15 cellular contexts compared by ENCODE assay signal in the genomic region with DNA sequence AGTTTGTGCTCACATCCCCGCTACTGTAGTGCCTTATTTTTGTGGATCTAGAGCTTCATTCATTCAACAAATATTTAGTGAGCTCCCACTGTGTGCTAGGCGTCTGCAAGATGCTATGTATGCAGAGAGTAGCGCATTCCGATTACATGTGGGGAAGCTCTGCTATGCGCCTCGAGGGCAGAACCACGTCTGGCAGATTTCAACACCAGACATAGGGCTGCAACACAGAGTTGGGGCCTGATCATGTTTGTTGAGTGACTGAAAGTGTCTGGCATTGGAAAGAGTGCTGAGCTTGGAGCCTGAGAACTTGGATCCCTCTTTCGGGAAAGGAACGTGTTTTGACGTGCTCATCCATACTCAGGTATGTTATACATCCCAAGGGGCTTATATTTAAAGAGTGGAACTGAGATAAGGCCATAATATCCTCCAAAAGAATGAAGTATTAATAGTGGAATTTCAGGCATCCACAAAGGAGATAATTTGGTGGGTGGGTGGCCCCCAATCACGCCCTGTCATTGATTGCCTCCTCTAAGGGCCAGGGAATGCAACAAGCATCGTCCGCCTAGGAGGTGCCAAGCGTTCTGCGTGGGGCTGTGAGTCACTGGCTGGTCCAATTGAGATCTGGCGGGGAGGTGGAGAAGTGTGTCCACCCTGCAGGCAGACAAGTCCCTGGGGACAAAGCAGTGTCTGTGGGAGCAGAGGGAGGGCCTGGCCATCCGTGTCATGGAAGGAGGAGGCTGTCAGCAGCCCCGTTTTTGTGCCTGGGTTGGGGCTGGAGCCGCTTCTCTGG.
A peak's percentile ranks its signal among the peaks of the same experiment; 100 is the strongest.
DNase-seq lines count a peak whose midpoint lies in the region; ATAC-seq and TF ChIP-seq lines count a peak whose summit lies in the region.
"Had no signal": no experiment of that assay in that cellular context is flagged by ENCODE, and none has a peak within 500 bp of the region (broad histone marks: within the 10 kb centered on the region; RNA-seq: fewer than 3 reads in every experiment).

No MANE protein-coding gene starts in this region.

- in situ Hi-C loops in mammary epithelial cell (cut with MboI; ENCODE audit: low sequenced_read_pairs in 2 of 2): no loop called here

- dilution Hi-C loops in mammary epithelial cell (cut with HindIII; ENCODE audit: low sequenced_read_pairs): loop anchor here (5.0 kb wide), 2 partner anchors 72 to 107 kb away; no protein-coding TSS in a partner anchor

- H3K27ac ChIP-seq in mammary epithelial cell (ENCODE audit: insufficient read depth, low read depth, low read length): no peak overlapping the region
- H3K27ac ChIP-seq in mesodermal cell (ENCODE audit: low read depth, low read length, severe bottlenecking): peak overlapping the region; percentile 33
- no peak overlapping the region for H3K27ac ChIP-seq in body of pancreas
- H3K27ac ChIP-seq: ovary had no signal

- TF ChIP-seq CTCF in AG09309 (IDR thresholded peaks at IDR 0.05; ENCODE audit: control insufficient read depth, insufficient read depth, low read depth, low read length, missing control alignments): no peak
- no peak for TF ChIP-seq CTCF in HFFc6 (IDR thresholded peaks at IDR 0.05)
- TF ChIP-seq CTCF in mammary epithelial cell (conservative IDR thresholded peaks at IDR 0.05 in 1 of 2, IDR thresholded peaks at IDR 0.05 in 1 of 2; ENCODE audit: extremely low read depth in 1 of 2, insufficient read depth in 1 of 2, low read depth in 1 of 2, low read length in 2 of 2): no peak
- TF ChIP-seq CTCF in body of pancreas (IDR thresholded peaks at IDR 0.05): no peak

- no peak overlapping the region for H3K4me3 ChIP-seq in AG09309 (ENCODE audit: control insufficient read depth, low read depth, low read length)
- H3K4me3 ChIP-seq in mammary epithelial cell (replicated peaks in 1 of 3; ENCODE audit: insufficient read depth in 1 of 3, low read depth in 2 of 3, low read length in 3 of 3): no peak overlapping the region
- H3K4me3 ChIP-seq in mesodermal cell (ENCODE audit: extremely low read depth, insufficient read depth, low read length, poor library complexity, severe bottlenecking): no peak overlapping the region
- H3K4me3 ChIP-seq in body of pancreas: no peak overlapping the region
- H3K4me3 ChIP-seq: ovary had no signal

- H3K4me1 Mint-ChIP-seq in HFFc6 (ENCODE audit: low read depth): peaks cover 25% of the 10 kb centered on the region
- H3K4me1 Mint-ChIP-seq: activated naive CD8-positive, alpha-beta T cell treated with anti-CD3 and anti-CD28 coated beads for 36 hours had no signal

- no peak for TF ChIP-seq POLR2A in body of pancreas (IDR thresholded peaks at IDR 0.05)

- CTCF ChIA-PET in mammary epithelial cell (lab: Charles Lee; ENCODE audit: low non-redundant PET): no interaction called here

- H2AFZ ChIP-seq in mammary epithelial cell (ENCODE audit: low read depth, low read length): no peak overlapping the region

- H3K27me3 Mint-ChIP-seq in HFFc6 (ENCODE audit: insufficient read depth): peaks cover 34% of the 10 kb centered on the region

- ATAC-seq in body of pancreas (no peak), HG02759 (IDR thresholded peaks at IDR 0.05; ENCODE audit: unreplicated experiment) (no peak)
- ATAC-seq: esophagus mucosa had no signal

- peak; percentile 87 for DNase-seq in AG09309 (ENCODE audit: low read depth)
- DNase-seq in HFFc6: peak; percentile 87
- DNase-seq in mammary epithelial cell: peak; percentile 39
- no peak for DNase-seq in NK-92 (lab: John Stamatoyannopoulos, UW; ENCODE audit: unreplicated experiment)
- no peak for DNase-seq in body of pancreas
- no peak for DNase-seq in activated T-cell treated with anti-CD3 and anti-CD28 coated beads for 4 hours
- DNase-seq: activated CD8-positive, alpha-beta memory T cell treated with anti-CD3 and anti-CD28 coated beads, Interleukin-2, amount 50 U/mL, for 4 hours; activated naive CD8-positive, alpha-beta T cell treated with anti-CD3 and anti-CD28 coated beads for 36 hours; AML-193; cortex of kidney; NCI-H1092; ovary had no signal

- no peaks in the 10 kb centered on the region for H3K36me3 Mint-ChIP-seq in HFFc6 (ENCODE audit: low read depth)
- H3K36me3 Mint-ChIP-seq: activated naive CD8-positive, alpha-beta T cell treated with anti-CD3 and anti-CD28 coated beads for 36 hours had no signal

- BruUV-seq in mammary epithelial cell (replicated peaks; lab: Mats Ljungman, UMichigan): no TSS peak

- H4K20me1 ChIP-seq in mammary epithelial cell (ENCODE audit: insufficient read depth, low read length): no peaks in the 10 kb centered on the region

- WGBS in mammary epithelial cell (ENCODE audit: low coverage, missing lambda C conversion rate): 19% methylated on average over 15 of the region's 19 CpGs
- 72 to 75% methylated on average over 12 to 15 of the region's 19 CpGs for whole genome bisulfite sequencing in mesodermal cell (ENCODE audit: insufficient coverage in 2 of 2), 2 experiments
- WGBS in body of pancreas, 2 donors: 73 to 80% methylated on average over 18 to 19 of the region's 19 CpGs

- H3K9ac ChIP-seq in mammary epithelial cell (ENCODE audit: insufficient read depth, low read length): no peak overlapping the region

- H3K79me2 ChIP-seq in mammary epithelial cell (ENCODE audit: insufficient read depth, low read length): no peaks in the 10 kb centered on the region

- intact Hi-C loops in mammary epithelial cell (cut with micrococcal nuclease) (loop anchor here (10.0 kb wide), 1 partner anchor 134 kb away; no protein-coding TSS in a partner anchor), body of pancreas (cut with DNase I) (no loop called here)

- H3K27ac Mint-ChIP-seq in HFFc6: peak overlapping the region; percentile 78
- H3K27ac Mint-ChIP-seq: activated naive CD8-positive, alpha-beta T cell treated with anti-CD3 and anti-CD28 coated beads for 36 hours had no signal

- no peak overlapping the region for H3K4me2 ChIP-seq in mammary epithelial cell (ENCODE audit: insufficient read depth, low read depth, low read length)

- no peaks in the 10 kb centered on the region for H3K9me3 ChIP-seq in mammary epithelial cell (replicated peaks; ENCODE audit: insufficient read depth, low read length)
- no peaks in the 10 kb centered on the region for H3K9me3 ChIP-seq in mesodermal cell (ENCODE audit: control insufficient read depth, low read length)
- no peaks in the 10 kb centered on the region for H3K9me3 ChIP-seq in body of pancreas
- H3K9me3 ChIP-seq: ovary had no signal

- H3K4me1 ChIP-seq in mammary epithelial cell (ENCODE audit: insufficient read depth, low read length): peaks cover 11% of the 10 kb centered on the region
- peaks cover 13% of the 10 kb centered on the region for H3K4me1 ChIP-seq in mesodermal cell (ENCODE audit: control insufficient read depth, insufficient read depth, low read length, poor library complexity, severe bottlenecking)
- no peaks in the 10 kb centered on the region for H3K4me1 ChIP-seq in body of pancreas

- no peaks in the 10 kb centered on the region for H3K9me3 Mint-ChIP-seq in HFFc6
- H3K9me3 Mint-ChIP-seq: activated naive CD8-positive, alpha-beta T cell treated with anti-CD3 and anti-CD28 coated beads for 36 hours had no signal

- H3K27me3 ChIP-seq in mammary epithelial cell (ENCODE audit: insufficient read depth, low read length): no peaks in the 10 kb centered on the region
- H3K27me3 ChIP-seq in body of pancreas: no peaks in the 10 kb centered on the region
- H3K27me3 ChIP-seq: ovary had no signal

- H3K36me3 ChIP-seq in mammary epithelial cell (ENCODE audit: insufficient read depth, low read length): no peaks in the 10 kb centered on the region
- H3K36me3 ChIP-seq in mesodermal cell (ENCODE audit: control insufficient read depth, insufficient read depth, low read length): no peaks in the 10 kb centered on the region
- H3K36me3 ChIP-seq in body of pancreas (replicated peaks in 1 of 2; ENCODE audit: insufficient read depth in 1 of 2, low read depth in 2 of 2): no peaks in the 10 kb centered on the region
- H3K36me3 ChIP-seq: ovary had no signal

- peak overlapping the region; percentile 50; the same call in 1 of the 2 replicates for H3K4me3 Mint-ChIP-seq in HFFc6
- H3K4me3 Mint-ChIP-seq: activated naive CD8-positive, alpha-beta T cell treated with anti-CD3 and anti-CD28 coated beads for 36 hours had no signal

Comparison
In these comparisons a context has a peak if more than half of its experiments do, and no peak if none do; other contexts are left out.
1. DNase-seq: peak in AG09309 (single experiment), HFFc6 (single experiment) and mammary epithelial cell (single experiment); none in NK-92 (single experiment), body of pancreas (0 of 4) and activated T-cell treated with anti-CD3 and anti-CD28 coated beads for 4 hours (single experiment).